In genomic region chr9:108443278-108443633, GRCh38 we compare ENCODE assay signal across 20 cellular contexts.
A peak's percentile ranks its signal among the peaks of the same experiment; 100 is the strongest.
DNase-seq lines count a peak whose midpoint lies in the region; ATAC-seq and TF ChIP-seq lines count a peak whose summit lies in the region.
"Had no signal": no experiment of that assay in that cellular context is flagged by ENCODE, and none has a peak within 500 bp of the region (broad histone marks: within the 10 kb centered on the region; RNA-seq: fewer than 3 reads in every experiment).

No MANE protein-coding gene starts in this region.

- ATAC-seq in HG03520 (IDR thresholded peaks at IDR 0.05; ENCODE audit: unreplicated experiment): no peak
- ATAC-seq: mucosa of descending colon had no signal

- no peak overlapping the region for H2AFZ ChIP-seq in hepatocyte

- no peak for TF ChIP-seq CTCF in hepatocyte (IDR thresholded peaks at IDR 0.05; ENCODE audit: poor library complexity)
- TF ChIP-seq CTCF in tibial nerve (IDR thresholded peaks at IDR 0.05): no peak

- H3K9me3 ChIP-seq in MG63 (peaks cover 1% of the 10 kb centered on the region; the same call in 1 of the 2 replicates), hepatocyte (ENCODE audit: low read depth) (no peaks in the 10 kb centered on the region), tibial nerve (no peaks in the 10 kb centered on the region)
- H3K9me3 ChIP-seq: left ventricle myocardium inferior, mucosa of descending colon, neutrophil, right atrium auricular region had no signal

- no peak overlapping the region for H3K4me3 Mint-ChIP-seq in dendritic cell treated with granulocyte-macrophage colony-stimulating factor and Interleukin-4, amounts not matched to agents 40 ng/mL and 50 ng/mL, for 4 days

- DNase-seq in MG63 (no peak), hepatocyte (ENCODE audit: low spot score) (no peak), tibial nerve (ENCODE audit: low spot score in 2 of 2) (no peak), NCI-H146 treated with DMSO at 0.1 percent for 48 hours (lab: John Stamatoyannopoulos, UW; ENCODE audit: unreplicated experiment) (no peak), head of caudate nucleus (no peak)
- no peak for DNase-seq in stimulated activated CD4-positive, alpha-beta T cell treated with anti-CD3 and anti-CD28 coated beads, Interleukin-4, amount 100 ng/mL, for 24 hours
- DNase-seq: activated CD4-positive, CD25-positive, alpha-beta regulatory T cell; GF-D8; left ventricle myocardium inferior; mucosa of descending colon; NCI-H1092 treated with DMSO at 0.1 percent for 48 hours; NCI-H2081 treated with DMSO at 0.1 percent for 48 hours; NCI-H524 treated with DMSO at 0.1 percent for 48 hours; stimulated activated CD4-positive, alpha-beta T cell treated with anti-CD3 and anti-CD28 coated beads, Interleukin-2, amount 100 ng/mL, for 24 hours had no signal

- H3K79me2 ChIP-seq in hepatocyte: no peaks in the 10 kb centered on the region

- no peaks in the 10 kb centered on the region for H3K36me3 Mint-ChIP-seq in dendritic cell treated with granulocyte-macrophage colony-stimulating factor and Interleukin-4, amounts not matched to agents 40 ng/mL and 50 ng/mL, for 4 days (ENCODE audit: low read depth)

- H3K4me1 Mint-ChIP-seq in dendritic cell treated with granulocyte-macrophage colony-stimulating factor and Interleukin-4, amounts not matched to agents 40 ng/mL and 50 ng/mL, for 4 days (ENCODE audit: low read depth): no peaks in the 10 kb centered on the region

- H4K20me1 ChIP-seq in hepatocyte (ENCODE audit: insufficient read depth, poor library complexity, severe bottlenecking): no peaks in the 10 kb centered on the region

- peaks cover 5% of the 10 kb centered on the region for H3K27me3 Mint-ChIP-seq in dendritic cell treated with granulocyte-macrophage colony-stimulating factor and Interleukin-4, amounts not matched to agents 40 ng/mL and 50 ng/mL, for 4 days

- H3K4me2 ChIP-seq in hepatocyte: peak overlapping the region; percentile 12

- H3K27ac ChIP-seq in hepatocyte: no peak overlapping the region
- H3K27ac ChIP-seq in tibial nerve: peak overlapping the region; percentile 11 to 94 (median 79)
- H3K27ac ChIP-seq: C4-2B, left ventricle myocardium inferior, neutrophil had no signal

- WGBS in hepatocyte (ENCODE audit: low lambda C conversion rate, missing lambda C conversion rate): 36% methylated on average over 3 of the region's 3 CpGs
- WGBS in tibial nerve, 2 donors: 29 to 31% methylated on average over 3 of the region's 3 CpGs

- H3K27me3 ChIP-seq in MG63: no peaks in the 10 kb centered on the region
- H3K27me3 ChIP-seq in hepatocyte: no peaks in the 10 kb centered on the region
- H3K27me3 ChIP-seq in tibial nerve: no peaks in the 10 kb centered on the region
- H3K27me3 ChIP-seq: neutrophil, right atrium auricular region had no signal

- TF ChIP-seq EP300 in tibial nerve (IDR thresholded peaks at IDR 0.05): no peak

- intact Hi-C loops in dendritic cell treated with granulocyte-macrophage colony-stimulating factor and Interleukin-4, amounts not matched to agents 40 ng/mL and 50 ng/mL, for 4 days (cut with micrococcal nuclease): no loop called here
- intact Hi-C loops in head of caudate nucleus (cut with DNase I): no loop called here

- H3K36me3 ChIP-seq in MG63: no peaks in the 10 kb centered on the region
- H3K36me3 ChIP-seq in hepatocyte (replicated peaks; ENCODE audit: insufficient read depth, low read depth): no peaks in the 10 kb centered on the region
- no peaks in the 10 kb centered on the region for H3K36me3 ChIP-seq in tibial nerve
- H3K36me3 ChIP-seq: left ventricle myocardium inferior, neutrophil, right atrium auricular region had no signal

- no peaks in the 10 kb centered on the region for H3K9me2 ChIP-seq in hepatocyte (replicated peaks; ENCODE audit: insufficient read depth)

- peak overlapping the region; percentile 48 for H3K27ac Mint-ChIP-seq in dendritic cell treated with granulocyte-macrophage colony-stimulating factor and Interleukin-4, amounts not matched to agents 40 ng/mL and 50 ng/mL, for 4 days
- H3K27ac Mint-ChIP-seq: activated T-helper 2 cell treated with anti-CD3 and anti-CD28 coated beads, Interferon-gamma antibody, Interleukin-2, Interleukin-4, amounts not matched to agents 10 μg/mL and 5 μg/mL and 100 μg/mL, durations not matched to agents 14 hours and 24 hours and 36 hours had no signal

- TF ChIP-seq POLR2A in tibial nerve (IDR thresholded peaks at IDR 0.05): no peak

- H3K9me3 Mint-ChIP-seq in dendritic cell treated with granulocyte-macrophage colony-stimulating factor and Interleukin-4, amounts not matched to agents 40 ng/mL and 50 ng/mL, for 4 days: no peaks in the 10 kb centered on the region
- H3K9me3 Mint-ChIP-seq: activated T-helper 2 cell treated with anti-CD3 and anti-CD28 coated beads, Interferon-gamma antibody, Interleukin-2, Interleukin-4, amounts not matched to agents 10 μg/mL and 5 μg/mL and 100 μg/mL, durations not matched to agents 14 hours and 24 hours and 36 hours had no signal

- H3K4me3 ChIP-seq in MG63 (peak overlapping the region; percentile 2; the same call in 1 of the 2 replicates), hepatocyte (no peak overlapping the region), tibial nerve (no peak overlapping the region)
- H3K4me3 ChIP-seq: left ventricle myocardium inferior, mucosa of descending colon, right atrium auricular region had no signal

- H3K4me1 ChIP-seq in hepatocyte (ENCODE audit: insufficient read depth) (peaks cover 19% of the 10 kb centered on the region), tibial nerve (peaks cover 0 to 68% (median 19%) of the 10 kb centered on the region in 4 donors)
- H3K4me1 ChIP-seq: left ventricle myocardium inferior, right atrium auricular region had no signal
